10 cellular contexts compared by ENCODE assay signal in genomic region chr5:116076496-116076895, GRCh38. TPM values are rescaled to one million over a fixed set of nuclear protein-coding genes. Genes with fewer than 3 reads are reported as not detected.
DNase-seq lines count a peak whose midpoint lies in the region; ATAC-seq and TF ChIP-seq lines count a peak whose summit lies in the region.
"Had no signal": no experiment of that assay in that cellular context is flagged by ENCODE, and none has a peak within 500 bp of the region (broad histone marks: within the 10 kb centered on the region; RNA-seq: fewer than 3 reads in every experiment).

No MANE protein-coding gene starts in this region.

- TF ChIP-seq CTCF in CD14-positive monocyte (IDR thresholded peaks at IDR 0.05): no peak

- peak overlapping the region; percentile 0 to 55 for H3K4me3 Mint-ChIP-seq in CD14-positive monocyte

- ATAC-seq in HG03039 (IDR thresholded peaks at IDR 0.05; ENCODE audit: unreplicated experiment): peak; percentile 99

- intact Hi-C loops in CD14-positive monocyte (cut with micrococcal nuclease): no loop called here

- H3K9me3 Mint-ChIP-seq in CD14-positive monocyte: peaks cover 0 to 4% (median 0%) of the 10 kb centered on the region in 7 donors

- DNase-seq in CD14-positive monocyte (ENCODE audit: low spot score): no peak
- peak; percentile 45 for DNase-seq in GM19238 (ENCODE audit: insufficient read length, low spot score)
- DNase-seq in SIG-M5 treated with dmso at 0.1 percent for 504 hours (lab: John Stamatoyannopoulos, UW; ENCODE audit: unreplicated experiment): peak; percentile 86
- DNase-seq in nucleus accumbens (lab: John Stamatoyannopoulos, UW): no peak
- no peak for DNase-seq in UCSD-AML1 (lab: John Stamatoyannopoulos, UW; ENCODE audit: unreplicated experiment)
- DNase-seq in NCI-H146 (lab: John Stamatoyannopoulos, UW): no peak
- DNase-seq in T-helper 1 cell: no peak
- DNase-seq: NCI-H1694; stimulated activated CD4-positive, alpha-beta T cell treated with anti-CD3 and anti-CD28 coated beads, Interleukin-2, amount 100 ng/mL, for 48 hours had no signal

- no peaks in the 10 kb centered on the region for H3K27me3 Mint-ChIP-seq in CD14-positive monocyte (ENCODE audit: low read depth in 3 of 3)

- peaks cover 20% of the 10 kb centered on the region for H3K4me1 Mint-ChIP-seq in CD14-positive monocyte

- H3K36me3 Mint-ChIP-seq in CD14-positive monocyte: peaks cover 0 to 2% of the 10 kb centered on the region in 2 donors

- peak overlapping the region in 6 of 7 donors; percentile 5 to 80 (median 33) for H3K27ac Mint-ChIP-seq in CD14-positive monocyte

RNA-seq across cellular contexts. Expression of gene COMMD10, which starts 8.3 kb away (rescaled TPM):
- polyA plus RNA-seq in CD14-positive monocyte: 10 to 100 TPM; 61.2 to 86.1 TPM

RNA-seq across cellular contexts. Expression of gene ARL14EPL, which starts 44.2 kb away (rescaled TPM):
- not detected for polyA plus RNA-seq in CD14-positive monocyte

Comparison
In these comparisons a context has a peak if more than half of its experiments do, and no peak if none do; other contexts are left out.
1. DNase-seq: peak in GM19238 (single experiment) and SIG-M5 treated with dmso at 0.1 percent for 504 hours (single experiment); none in CD14-positive monocyte (single experiment), nucleus accumbens (0 of 56), UCSD-AML1 (single experiment), NCI-H146 (single experiment) and T-helper 1 cell (0 of 5).